8 cellular contexts compared by ENCODE assay signal in genomic region chr11:47564933-47565339, GRCh38. TPM values are rescaled to one million over a fixed set of nuclear protein-coding genes. Genes with fewer than 3 reads are reported as not detected.
A peak's percentile ranks its signal among the peaks of the same experiment; 100 is the strongest.
DNase-seq lines count a peak whose midpoint lies in the region; ATAC-seq and TF ChIP-seq lines count a peak whose summit lies in the region.

No MANE protein-coding gene starts in this region.

- TF ChIP-seq CTCF in Peyer's patch (IDR thresholded peaks at IDR 0.05) (no peak), esophagus muscularis mucosa (IDR thresholded peaks at IDR 0.05) (no peak), parathyroid adenoma (IDR thresholded peaks at IDR 0.05) (no peak)

- H3K79me2 ChIP-seq in parathyroid adenoma = peaks cover 6% of the 10 kb centered on the region

- H3K27me3 ChIP-seq in Peyer's patch (no peaks in the 10 kb centered on the region), esophagus muscularis mucosa (no peaks in the 10 kb centered on the region), parathyroid adenoma (ENCODE audit: control insufficient read depth, insufficient read depth, low read length) (no peaks in the 10 kb centered on the region)

- peak overlapping the region; percentile 80 for H3K4me2 ChIP-seq in parathyroid adenoma (ENCODE audit: low read length)

- WGBS in esophagus muscularis mucosa = 23% methylated on average over 8 of the region's 11 CpGs

- peak overlapping the region; percentile 81 for H2AFZ ChIP-seq in parathyroid adenoma

- peak overlapping the region; percentile 59 to 82 (median 76) for H3K27ac ChIP-seq in Peyer's patch
- peak overlapping the region; percentile 80 to 88 (median 82) for H3K27ac ChIP-seq in esophagus muscularis mucosa (replicated peaks in 1 of 4)
- H3K27ac ChIP-seq in parathyroid adenoma = peak overlapping the region; percentile 47

- peaks cover 0 to 10% (median 0%) of the 10 kb centered on the region in 3 donors for H3K36me3 ChIP-seq in Peyer's patch
- H3K36me3 ChIP-seq in esophagus muscularis mucosa = peaks cover 0 to 19% (median 9%) of the 10 kb centered on the region in 4 donors
- H3K36me3 ChIP-seq in parathyroid adenoma (ENCODE audit: control insufficient read depth, insufficient read depth, low read length) = no peaks in the 10 kb centered on the region

- H3K9me3 ChIP-seq in Peyer's patch (no peaks in the 10 kb centered on the region), esophagus muscularis mucosa (no peaks in the 10 kb centered on the region), parathyroid adenoma (ENCODE audit: control insufficient read depth, low read length) (no peaks in the 10 kb centered on the region)

- DNase-seq in DMS53 (lab: John Stamatoyannopoulos, UW) (peak; percentile 18), DMS53 treated with DMSO at 0.1 percent for 48 hours (lab: John Stamatoyannopoulos, UW; ENCODE audit: unreplicated experiment) (no peak), Peyer's patch (peak in 1 of 3 donors; percentile 45), esophagus muscularis mucosa (ENCODE audit: extremely low spot score) (no peak), NCI-H1436 (lab: John Stamatoyannopoulos, UW) (no peak), midbrain (lab: John Stamatoyannopoulos, UW) (no peak)

- no peak for TF ChIP-seq POLR2A in Peyer's patch (IDR thresholded peaks at IDR 0.05)
- no peak for TF ChIP-seq POLR2A in esophagus muscularis mucosa (IDR thresholded peaks at IDR 0.05; ENCODE audit: low read depth)

- intact Hi-C loops in esophagus muscularis mucosa (cut with DNase I) = no loop called here

- H3K4me3 ChIP-seq in Peyer's patch = peak overlapping the region; percentile 60 to 98 (median 91)
- H3K4me3 ChIP-seq in esophagus muscularis mucosa = peak overlapping the region; percentile 74 to 99 (median 89)
- peak overlapping the region; percentile 63 for H3K4me3 ChIP-seq in parathyroid adenoma (ENCODE audit: low read depth, low read length)

- H3K4me1 ChIP-seq in Peyer's patch = peaks cover 0 to 23% (median 4%) of the 10 kb centered on the region in 4 donors
- H3K4me1 ChIP-seq in esophagus muscularis mucosa = peaks cover 11 to 30% (median 27%) of the 10 kb centered on the region in 4 donors
- no peaks in the 10 kb centered on the region for H3K4me1 ChIP-seq in parathyroid adenoma

- no peak overlapping the region for H3K9ac ChIP-seq in parathyroid adenoma

- no peak for ATAC-seq in HG03439 (IDR thresholded peaks at IDR 0.05; ENCODE audit: unreplicated experiment)

- TF ChIP-seq EP300 in esophagus muscularis mucosa (IDR thresholded peaks at IDR 0.05) = no peak

RNA-seq across cellular contexts. Expression of gene PTPMT1, which starts 0.5 kb away (rescaled TPM):
- total RNA-seq in Peyer's patch = 10 to 100 TPM; 43.1 to 80.9 (median 65.8) TPM
- total RNA-seq in esophagus muscularis mucosa = 10 to 100 TPM; 63.0 to 96.4 (median 79.6) TPM

RNA-seq across cellular contexts. Expression of gene CELF1, which starts 12.0 kb away (rescaled TPM):
- 100 to 1,000 TPM in 3 of 4 donors, 10 to 100 TPM in 1; 90.7 to 134 (median 121) TPM for total RNA-seq in Peyer's patch
- 100 to 1,000 TPM in 2 of 4 donors, 10 to 100 TPM in 2; 69.6 to 151 (median 99.3) TPM for total RNA-seq in esophagus muscularis mucosa

RNA-seq across cellular contexts. Expression of gene KBTBD4, which starts 13.8 kb away (rescaled TPM):
- total RNA-seq in Peyer's patch (10 to 100 TPM in 2 of 4 donors, 1 to 10 TPM in 2; 6.6 to 11.9 (median 9.7) TPM), esophagus muscularis mucosa (10 to 100 TPM; 18.7 to 31.2 (median 24.8) TPM)

RNA-seq across cellular contexts. Expression of gene NDUFS3, which starts 13.9 kb away (rescaled TPM):
- 100 to 1,000 TPM; 109 to 152 (median 126) TPM for total RNA-seq in Peyer's patch
- total RNA-seq in esophagus muscularis mucosa = 10 to 100 TPM; 53.5 to 76.7 (median 72.0) TPM

RNA-seq across cellular contexts. Expression of gene FAM180B, which starts 21.5 kb away (rescaled TPM):
- not detected for total RNA-seq in Peyer's patch
- under 1 TPM in 2 of 4 donors, not detected in 2; 0.66 to 0.80 TPM for total RNA-seq in esophagus muscularis mucosa
